Comparison of ENCODE assay signal across 8 cellular contexts in genomic region chr1:11934295-11935039, GRCh38. TPM values are rescaled to one million over a fixed set of nuclear protein-coding genes. Genes with fewer than 3 reads are reported as not detected.
DNase-seq lines count a peak whose midpoint lies in the region.

TSS of gene PLOD1 (plus strand) at chr1:11934717. CDS start at chr1:11934780, 63 bp downstream.

- DNase-seq in H7 = peak; percentile 93
- peak; percentile 86 for DNase-seq in M059J (ENCODE audit: low read depth)
- DNase-seq in SK-N-MC (ENCODE audit: low read depth, low spot score) = no peak
- peak; percentile 94 for DNase-seq in activated naive CD4-positive, alpha-beta T cell treated with anti-CD3 and anti-CD28 coated beads, Interleukin-2, amount 10 ng/mL, durations not matched to agents 7 days and 5 days
- peak; percentile 83 for DNase-seq in globus pallidus (ENCODE audit: low spot score)
- peak; percentile 79 for DNase-seq in occipital lobe (lab: John Stamatoyannopoulos, UW)
- peak; percentile 71 for DNase-seq in superior temporal gyrus (ENCODE audit: extremely low spot score)

- peak within 1 kb of the TSS; percentile 63 for H3K4me3 ChIP-seq in H7 (ENCODE audit: insufficient read depth, low read depth, low read length)
- H3K4me3 ChIP-seq in SK-N-MC = peak within 1 kb of the TSS; percentile 84

- peak within 1 kb of the TSS; percentile 68 for H3K27ac Mint-ChIP-seq in activated naive CD4-positive, alpha-beta T cell treated with anti-CD3 and anti-CD28 coated beads, Interleukin-2, amount 10 ng/mL, durations not matched to agents 7 days and 5 days

- no peaks in the 10 kb centered on the region for H3K27me3 ChIP-seq in H7 (ENCODE audit: control insufficient read depth, insufficient read depth, low read length)

- H3K9me3 Mint-ChIP-seq in activated naive CD4-positive, alpha-beta T cell treated with anti-CD3 and anti-CD28 coated beads, Interleukin-2, amount 10 ng/mL, durations not matched to agents 7 days and 5 days = no peaks in the 10 kb centered on the region

- H3K4me1 ChIP-seq in ES-I3 (ENCODE audit: insufficient read depth, low read length) = peaks cover 12% of the 10 kb centered on the region; the same call in 1 of the 2 replicates

- H3K9me3 ChIP-seq in ES-I3 (ENCODE audit: control insufficient read depth, insufficient read depth, low read length) (no peaks in the 10 kb centered on the region), SK-N-MC (ENCODE audit: low read depth, low read length) (no peaks in the 10 kb centered on the region)

- H3K4me1 Mint-ChIP-seq in activated naive CD4-positive, alpha-beta T cell treated with anti-CD3 and anti-CD28 coated beads, Interleukin-2, amount 10 ng/mL, durations not matched to agents 7 days and 5 days = peaks cover 18% of the 10 kb centered on the region

- CTCF ChIA-PET in activated naive CD4-positive, alpha-beta T cell treated with anti-CD3 and anti-CD28 coated beads, Interleukin-2, amount 10 ng/mL, durations not matched to agents 7 days and 5 days (lab: Charles Lee) = no interaction called here

- peak within 1 kb of the TSS; percentile 80 for H3K4me3 Mint-ChIP-seq in activated naive CD4-positive, alpha-beta T cell treated with anti-CD3 and anti-CD28 coated beads, Interleukin-2, amount 10 ng/mL, durations not matched to agents 7 days and 5 days

- peaks cover 25% of the 10 kb centered on the region for H3K27me3 Mint-ChIP-seq in activated naive CD4-positive, alpha-beta T cell treated with anti-CD3 and anti-CD28 coated beads, Interleukin-2, amount 10 ng/mL, durations not matched to agents 7 days and 5 days

- no peaks in the 10 kb centered on the region for H3K36me3 Mint-ChIP-seq in activated naive CD4-positive, alpha-beta T cell treated with anti-CD3 and anti-CD28 coated beads, Interleukin-2, amount 10 ng/mL, durations not matched to agents 7 days and 5 days

- H3K36me3 ChIP-seq in ES-I3 (ENCODE audit: insufficient read depth, low read length) (no peaks in the 10 kb centered on the region), H7 (replicated peaks; ENCODE audit: control insufficient read depth, insufficient read depth, low read length) (no peaks in the 10 kb centered on the region; the same call in 1 of the 2 replicates), SK-N-MC (ENCODE audit: insufficient read depth, low read length) (no peaks in the 10 kb centered on the region)

- H3K27ac ChIP-seq in SK-N-MC = 0 out of 2 replicates have a peak within 1 kb of the TSS, but pooled peaks have one; percentile 14

- H3K9ac ChIP-seq in ES-I3 (ENCODE audit: low read depth, low read length) (peak within 1 kb of the TSS; percentile 66), SK-N-MC (ENCODE audit: insufficient read length) (peak within 1 kb of the TSS; percentile 62)

RNA-seq across cellular contexts. Expression of gene PLOD1, which starts in this region (rescaled TPM):
- total RNA-seq in H7 (2014; rRNA removed; shearing (Covaris generic)) = 90.7 and 103 TPM in 2 replicates
- total RNA-seq in M059J (2014; rRNA removed; shearing (Covaris generic)) = 157 and 205 TPM in 2 replicates
- total RNA-seq in occipital lobe = 23.9 TPM
